ENCODE assay signal across 1 cellular context in the genomic region with DNA sequence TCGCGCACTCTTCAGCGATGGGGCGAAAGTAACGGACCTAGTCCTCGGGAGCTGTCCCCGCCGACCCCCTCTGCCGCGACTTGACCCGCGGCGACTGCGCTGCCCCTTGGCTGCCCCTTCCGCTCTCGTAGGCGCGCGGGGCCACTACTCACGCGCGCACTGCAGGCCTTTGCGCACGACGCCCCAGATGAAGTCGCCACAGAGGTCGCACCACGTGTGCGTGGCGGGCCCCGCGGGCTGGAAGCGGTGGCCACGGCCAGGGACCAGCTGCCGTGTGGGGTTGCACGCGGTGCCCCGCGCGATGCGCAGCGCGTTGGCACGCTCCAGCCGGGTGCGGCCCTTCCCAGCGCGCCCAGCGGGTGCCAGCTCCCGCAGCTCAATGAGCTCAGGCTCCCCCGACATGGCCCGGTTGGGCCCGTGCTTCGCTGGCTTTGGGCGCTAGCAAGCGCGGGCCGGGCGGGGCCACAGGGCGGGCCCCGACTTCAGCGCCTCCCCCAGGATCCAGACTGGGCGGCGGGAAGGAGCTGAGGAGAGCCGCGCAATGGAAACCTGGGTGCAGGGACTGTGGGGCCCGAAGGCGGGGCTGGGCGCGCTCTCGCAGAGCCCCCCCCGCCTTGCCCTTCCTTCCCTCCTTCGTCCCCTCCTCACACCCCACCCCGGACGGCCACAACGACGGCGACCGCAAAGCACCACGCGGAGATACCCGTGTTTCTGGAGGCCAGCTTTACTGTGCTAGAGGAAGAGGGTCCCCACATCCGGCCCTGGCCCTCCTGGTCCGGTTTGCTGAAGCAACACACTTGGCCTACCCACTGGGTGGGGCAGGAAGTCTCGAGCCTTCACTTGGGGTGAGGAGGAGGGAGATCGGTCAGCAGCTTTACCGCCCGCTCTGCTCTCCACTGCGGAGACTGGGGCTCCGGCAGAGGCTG.
TF ChIP-seq lines count a peak whose summit lies in the region.

A gene with protein sequence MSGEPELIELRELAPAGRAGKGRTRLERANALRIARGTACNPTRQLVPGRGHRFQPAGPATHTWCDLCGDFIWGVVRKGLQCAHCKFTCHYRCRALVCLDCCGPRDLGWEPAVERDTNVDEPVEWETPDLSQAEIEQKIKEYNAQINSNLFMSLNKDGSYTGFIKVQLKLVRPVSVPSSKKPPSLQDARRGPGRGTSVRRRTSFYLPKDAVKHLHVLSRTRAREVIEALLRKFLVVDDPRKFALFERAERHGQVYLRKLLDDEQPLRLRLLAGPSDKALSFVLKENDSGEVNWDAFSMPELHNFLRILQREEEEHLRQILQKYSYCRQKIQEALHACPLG (minus strand): TSS at position 433 of the 926 bp plus-strand sequence. CDS start 31 bp downstream, at position 402.

TF ChIP-seq in GM12878, 131 proteins besides CTCF, POLR2A, EP300 and RAD21 (continued from another document and continues in another):
- TF ChIP-seq, protein P1, sequence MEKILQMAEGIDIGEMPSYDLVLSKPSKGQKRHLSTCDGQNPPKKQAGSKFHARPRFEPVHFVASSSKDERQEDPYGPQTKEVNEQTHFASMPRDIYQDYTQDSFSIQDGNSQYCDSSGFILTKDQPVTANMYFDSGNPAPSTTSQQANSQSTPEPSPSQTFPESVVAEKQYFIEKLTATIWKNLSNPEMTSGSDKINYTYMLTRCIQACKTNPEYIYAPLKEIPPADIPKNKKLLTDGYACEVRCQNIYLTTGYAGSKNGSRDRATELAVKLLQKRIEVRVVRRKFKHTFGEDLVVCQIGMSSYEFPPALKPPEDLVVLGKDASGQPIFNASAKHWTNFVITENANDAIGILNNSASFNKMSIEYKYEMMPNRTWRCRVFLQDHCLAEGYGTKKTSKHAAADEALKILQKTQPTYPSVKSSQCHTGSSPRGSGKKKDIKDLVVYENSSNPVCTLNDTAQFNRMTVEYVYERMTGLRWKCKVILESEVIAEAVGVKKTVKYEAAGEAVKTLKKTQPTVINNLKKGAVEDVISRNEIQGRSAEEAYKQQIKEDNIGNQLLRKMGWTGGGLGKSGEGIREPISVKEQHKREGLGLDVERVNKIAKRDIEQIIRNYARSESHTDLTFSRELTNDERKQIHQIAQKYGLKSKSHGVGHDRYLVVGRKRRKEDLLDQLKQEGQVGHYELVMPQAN (conservative IDR thresholded peaks at IDR 0.05): peak; percentile 70; the same call in 1 of the 2 replicates
- TF ChIP-seq ZBED1 (IDR thresholded peaks at IDR 0.05; ENCODE audit: borderline replicate concordance) (0 out of 2 replicates have a peak, but pooled peaks have one; percentile 17), MYC (IDR thresholded peaks at IDR 0.05; ENCODE audit: insufficient read depth, insufficient read length, insufficient replicate concordance, low read length, severe bottlenecking) (peak; percentile 91), TARDBP (IDR thresholded peaks at IDR 0.05; ENCODE audit: borderline replicate concordance) (no peak), SRF (IDR thresholded peaks at IDR 0.05; ENCODE audit: low read depth in 2 of 2, low read length in 2 of 2) (peak in 1 of 2 experiments; percentile 86; a peak in 2 of 4 replicates), ETV6 (conservative IDR thresholded peaks at IDR 0.05 in 1 of 2, IDR thresholded peaks at IDR 0.05 in 1 of 2; ENCODE audit: borderline replicate concordance in 1 of 2, low read depth in 1 of 2) (no peak), POLR2AphosphoS5 (IDR thresholded peaks at IDR 0.05; ENCODE audit: low read length) (no peak; the same call in 1 of the 2 replicates), HDAC2 (IDR thresholded peaks at IDR 0.05) (no peak), ZNF622 (IDR thresholded peaks at IDR 0.05) (no peak), NFXL1 (IDR thresholded peaks at IDR 0.05; ENCODE audit: borderline replicate concordance) (no peak), SPI1 (IDR thresholded peaks at IDR 0.05; ENCODE audit: borderline replicate concordance, insufficient read depth, low read depth, low read length) (no peak), TCF7 (IDR thresholded peaks at IDR 0.05; ENCODE audit: borderline replicate concordance) (no peak), NFYA (IDR thresholded peaks at IDR 0.05; ENCODE audit: borderline replicate concordance, low read depth, low read length) (no peak), EZH2 (IDR thresholded peaks at IDR 0.05; ENCODE audit: borderline replicate concordance, control insufficient read depth, low read depth, low read length) (no peak), GATAD2B (conservative IDR thresholded peaks at IDR 0.05; ENCODE audit: low read depth) (peak; percentile 88; the same call in 1 of the 2 replicates), MTA3 (IDR thresholded peaks at IDR 0.05; ENCODE audit: borderline replicate concordance, low read length) (no peak), CREB1 (IDR thresholded peaks at IDR 0.05; ENCODE audit: low read depth) (no peak), CHD4 (IDR thresholded peaks at IDR 0.05) (no peak), NFIC (IDR thresholded peaks at IDR 0.05; ENCODE audit: low read depth, low read length) (no peak), JUND (IDR thresholded peaks at IDR 0.05; ENCODE audit: low read depth, low read length) (no peak), SREBF2 (IDR thresholded peaks at IDR 0.05; ENCODE audit: low read length) (no peak), IRF3 (IDR thresholded peaks at IDR 0.05) (no peak), MYB (IDR thresholded peaks at IDR 0.05; ENCODE audit: borderline replicate concordance, low read depth, low read length) (no peak), SMARCA5 (IDR thresholded peaks at IDR 0.05) (peak; percentile 74; the same call in 1 of the 2 replicates), ZNF24 (IDR thresholded peaks at IDR 0.05) (no peak), STAT3 (IDR thresholded peaks at IDR 0.05; ENCODE audit: low read depth, low read length) (no peak), ATF7 (IDR thresholded peaks at IDR 0.05; ENCODE audit: low read depth) (no peak), NBN (IDR thresholded peaks at IDR 0.05) (peak; percentile 45), LARP7 (IDR thresholded peaks at IDR 0.05) (peak; percentile 94), RELB (IDR thresholded peaks at IDR 0.05; ENCODE audit: low read depth) (peak; percentile 40; the same call in 1 of the 2 replicates), RELA (IDR thresholded peaks at IDR 0.05; ENCODE audit: borderline replicate concordance, partially characterized antibody) (peak; percentile 26), SUZ12 (IDR thresholded peaks at IDR 0.05; ENCODE audit: unreplicated experiment) (no peak), BHLHE40 (IDR thresholded peaks at IDR 0.05; ENCODE audit: borderline replicate concordance in 1 of 2, low read depth in 2 of 2, low read length in 1 of 2) (peak in 1 of 2 experiments; percentile 82; a peak in 2 of 4 replicates), TAF1 (IDR thresholded peaks at IDR 0.05; ENCODE audit: borderline replicate concordance, low read depth, low read length) (0 out of 2 replicates have a peak, but pooled peaks have one; percentile 23), RCOR1 (conservative IDR thresholded peaks at IDR 0.05; ENCODE audit: low read depth, low read length) (no peak), FOXK2 (IDR thresholded peaks at IDR 0.05) (no peak), HDGF (IDR thresholded peaks at IDR 0.05) (0 out of 2 replicates have a peak, but pooled peaks have one; percentile 51), SMAD1 (IDR thresholded peaks at IDR 0.05; ENCODE audit: low read depth, partially characterized antibody) (no peak), JUNB (IDR thresholded peaks at IDR 0.05) (no peak), ZZZ3 (IDR thresholded peaks at IDR 0.05; ENCODE audit: control insufficient read depth, insufficient read length, low read depth) (no peak), SMAD5 (IDR thresholded peaks at IDR 0.05; ENCODE audit: low read depth) (no peak), BRCA1 (IDR thresholded peaks at IDR 0.05; ENCODE audit: low read depth, low read length) (no peak), STAT1 (conservative IDR thresholded peaks at IDR 0.05) (no peak), SP1 (IDR thresholded peaks at IDR 0.05; ENCODE audit: low read depth, low read length) (no peak), HCFC1 (IDR thresholded peaks at IDR 0.05; ENCODE audit: low read length) (no peak; the same call in 1 of the 2 replicates), PRDM15 (CRISPR knock-in tag; IDR thresholded peaks at IDR 0.05) (no peak)
- TF ChIP-seq, protein P2, sequence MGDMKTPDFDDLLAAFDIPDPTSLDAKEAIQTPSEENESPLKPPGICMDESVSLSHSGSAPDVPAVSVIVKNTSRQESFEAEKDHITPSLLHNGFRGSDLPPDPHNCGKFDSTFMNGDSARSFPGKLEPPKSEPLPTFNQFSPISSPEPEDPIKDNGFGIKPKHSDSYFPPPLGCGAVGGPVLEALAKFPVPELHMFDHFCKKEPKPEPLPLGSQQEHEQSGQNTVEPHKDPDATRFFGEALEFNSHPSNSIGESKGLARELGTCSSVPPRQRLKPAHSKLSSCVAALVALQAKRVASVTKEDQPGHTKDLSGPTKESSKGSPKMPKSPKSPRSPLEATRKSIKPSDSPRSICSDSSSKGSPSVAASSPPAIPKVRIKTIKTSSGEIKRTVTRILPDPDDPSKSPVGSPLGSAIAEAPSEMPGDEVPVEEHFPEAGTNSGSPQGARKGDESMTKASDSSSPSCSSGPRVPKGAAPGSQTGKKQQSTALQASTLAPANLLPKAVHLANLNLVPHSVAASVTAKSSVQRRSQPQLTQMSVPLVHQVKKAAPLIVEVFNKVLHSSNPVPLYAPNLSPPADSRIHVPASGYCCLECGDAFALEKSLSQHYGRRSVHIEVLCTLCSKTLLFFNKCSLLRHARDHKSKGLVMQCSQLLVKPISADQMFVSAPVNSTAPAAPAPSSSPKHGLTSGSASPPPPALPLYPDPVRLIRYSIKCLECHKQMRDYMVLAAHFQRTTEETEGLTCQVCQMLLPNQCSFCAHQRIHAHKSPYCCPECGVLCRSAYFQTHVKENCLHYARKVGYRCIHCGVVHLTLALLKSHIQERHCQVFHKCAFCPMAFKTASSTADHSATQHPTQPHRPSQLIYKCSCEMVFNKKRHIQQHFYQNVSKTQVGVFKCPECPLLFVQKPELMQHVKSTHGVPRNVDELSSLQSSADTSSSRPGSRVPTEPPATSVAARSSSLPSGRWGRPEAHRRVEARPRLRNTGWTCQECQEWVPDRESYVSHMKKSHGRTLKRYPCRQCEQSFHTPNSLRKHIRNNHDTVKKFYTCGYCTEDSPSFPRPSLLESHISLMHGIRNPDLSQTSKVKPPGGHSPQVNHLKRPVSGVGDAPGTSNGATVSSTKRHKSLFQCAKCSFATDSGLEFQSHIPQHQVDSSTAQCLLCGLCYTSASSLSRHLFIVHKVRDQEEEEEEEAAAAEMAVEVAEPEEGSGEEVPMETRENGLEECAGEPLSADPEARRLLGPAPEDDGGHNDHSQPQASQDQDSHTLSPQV (IDR thresholded peaks at IDR 0.05): no peak
